In the genomic region with DNA sequence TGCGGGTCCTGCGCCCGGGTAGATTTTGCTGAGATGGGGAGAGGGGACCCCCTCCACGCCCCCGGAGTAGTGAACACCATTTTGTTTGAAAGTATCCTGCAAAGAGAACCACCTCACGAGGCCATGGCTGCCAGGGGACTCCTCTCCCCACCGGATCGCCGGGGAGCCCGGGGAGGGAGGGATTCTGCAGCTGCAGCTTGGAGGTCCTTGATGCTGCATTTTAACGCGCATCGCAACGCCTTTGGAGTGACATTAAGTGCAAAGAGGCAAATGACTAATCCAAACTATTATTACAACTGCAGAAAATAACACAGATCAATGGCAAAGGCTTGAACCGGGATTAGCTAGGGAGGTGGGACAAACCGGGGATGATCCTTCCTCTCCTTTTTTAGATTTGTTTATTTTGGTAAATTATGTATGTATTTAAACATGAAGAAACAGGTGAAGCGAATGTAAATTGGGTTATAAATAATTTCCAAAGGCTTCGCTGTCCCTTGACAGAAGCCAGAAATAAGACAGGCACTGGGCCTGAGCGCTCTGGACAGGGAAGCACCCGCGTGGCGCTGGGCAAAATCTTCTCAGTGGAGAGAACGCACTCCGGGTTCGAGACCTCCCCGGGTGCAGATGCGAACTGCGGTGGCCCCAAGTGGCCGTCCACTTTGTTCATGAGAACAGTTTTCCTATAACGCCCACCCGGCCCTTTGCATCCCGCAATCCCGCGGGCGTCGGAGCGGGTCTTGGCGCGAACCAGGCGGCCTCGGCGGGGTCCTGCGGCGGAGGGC, we compare ENCODE assay signal across 8 cellular contexts. TPM values are rescaled to one million over a fixed set of nuclear protein-coding genes. Genes with fewer than 3 reads are reported as not detected.
DNase-seq lines count a peak whose midpoint lies in the region; ATAC-seq, FAIRE-seq and TF ChIP-seq lines count a peak whose summit lies in the region.

No MANE protein-coding gene starts in this region.

- no peaks in the 10 kb centered on the region for H3K4me1 Mint-ChIP-seq in MCF 10A (ENCODE audit: insufficient read depth, unreplicated experiment)
- peaks cover 9% of the 10 kb centered on the region for H3K4me1 Mint-ChIP-seq in activated CD8-positive, alpha-beta T cell treated with anti-CD3 and anti-CD28 coated beads, Interleukin-2, amount 10 ng/mL, durations not matched to agents 7 days and 5 days (ENCODE audit: low read depth)

- H3K9me3 Mint-ChIP-seq in MCF 10A (ENCODE audit: unreplicated experiment): no peaks in the 10 kb centered on the region
- H3K9me3 Mint-ChIP-seq in activated CD8-positive, alpha-beta T cell treated with anti-CD3 and anti-CD28 coated beads, Interleukin-2, amount 10 ng/mL, durations not matched to agents 7 days and 5 days (ENCODE audit: insufficient read depth): no peaks in the 10 kb centered on the region

- H3K36me3 Mint-ChIP-seq in MCF 10A (ENCODE audit: insufficient read depth, unreplicated experiment): no peaks in the 10 kb centered on the region
- H3K36me3 Mint-ChIP-seq in activated CD8-positive, alpha-beta T cell treated with anti-CD3 and anti-CD28 coated beads, Interleukin-2, amount 10 ng/mL, durations not matched to agents 7 days and 5 days (ENCODE audit: low read depth): no peaks in the 10 kb centered on the region

- H3K36me3 ChIP-seq in breast epithelium: no peaks in the 10 kb centered on the region
- no peaks in the 10 kb centered on the region for H3K36me3 ChIP-seq in kidney (ENCODE audit: control insufficient read depth in 1 of 2, insufficient read depth in 2 of 2, low read length in 2 of 2)
- no peaks in the 10 kb centered on the region for H3K36me3 ChIP-seq in thymus (ENCODE audit: control insufficient read depth, insufficient read depth)

- no peak overlapping the region for H3K27ac ChIP-seq in breast epithelium
- H3K27ac ChIP-seq in kidney (ENCODE audit: low read depth in 2 of 2, low read length in 2 of 2): no peak overlapping the region
- no peak overlapping the region for H3K27ac ChIP-seq in thymus (ENCODE audit: low read depth)

- POLR2A ChIA-PET in MCF 10A (lab: Yijun Ruan, JAX): interaction anchor here (0.6 to 0.8 kb wide), 2 partner anchors 124 to 433 kb away, joined by 3 to 4 read pairs; no protein-coding TSS in a partner anchor
- POLR2A ChIA-PET in activated CD8-positive, alpha-beta T cell treated with anti-CD3 and anti-CD28 coated beads, Interleukin-2, amount 10 ng/mL, durations not matched to agents 7 days and 5 days (lab: Charles Lee): interaction anchor here (0.7 kb wide), 1 partner anchor 115 kb away, joined by 3 read pairs; no protein-coding TSS in a partner anchor

- CTCF ChIA-PET in MCF 10A (lab: Yijun Ruan, JAX): interaction anchor here (0.5 to 3.4 kb wide), 23 partner anchors 9 to 968 kb away, joined by 3 to 82 read pairs (median 5); a partner anchor contains a TSS
- CTCF ChIA-PET in activated CD8-positive, alpha-beta T cell treated with anti-CD3 and anti-CD28 coated beads, Interleukin-2, amount 10 ng/mL, durations not matched to agents 7 days and 5 days (lab: Charles Lee): interaction anchor here (0.7 to 3.3 kb wide), 34 partner anchors 7 to 456 kb away, joined by 3 to 80 read pairs (median 7); a partner anchor contains a TSS

- peak overlapping the region; percentile 18 to 67 (median 43) for H3K4me3 ChIP-seq in breast epithelium
- H3K4me3 ChIP-seq in kidney (ENCODE audit: low read length in 2 of 2): no peak overlapping the region
- H3K4me3 ChIP-seq in thymus (ENCODE audit: low read length): peak overlapping the region; percentile 44

- peaks cover 54% of the 10 kb centered on the region for H3K27me3 Mint-ChIP-seq in MCF 10A (ENCODE audit: insufficient read depth, unreplicated experiment)
- H3K27me3 Mint-ChIP-seq in activated CD8-positive, alpha-beta T cell treated with anti-CD3 and anti-CD28 coated beads, Interleukin-2, amount 10 ng/mL, durations not matched to agents 7 days and 5 days (ENCODE audit: low read depth): peaks cover 52% of the 10 kb centered on the region

- no TSS peak for BruUV-seq in MCF 10A (replicated peaks; lab: Mats Ljungman, UMichigan)

- no peak for DNase-seq in breast epithelium (ENCODE audit: low spot score in 2 of 2)
- no peak for DNase-seq in MCF 10A (ENCODE audit: unreplicated experiment)
- DNase-seq in activated CD8-positive, alpha-beta T cell treated with anti-CD3 and anti-CD28 coated beads, Interleukin-2, amount 10 ng/mL, durations not matched to agents 7 days and 5 days: no peak
- DNase-seq in kidney: peak; percentile 69
- DNase-seq in NCI-H1105 (lab: John Stamatoyannopoulos, UW): no peak

- no peak overlapping the region for H3K9ac ChIP-seq in kidney (ENCODE audit: low read length in 2 of 2)

- intact Hi-C loops in breast epithelium (cut with DNase I; ENCODE audit: low total_unique reads) (no loop called here), MCF 10A (cut with micrococcal nuclease) (loop anchor here (1.0 kb wide), 3 partner anchors 75 to 170 kb away; no protein-coding TSS in a partner anchor), kidney (cut with DNase I) (loop anchor here (10.0 kb wide), 1 partner anchor 98 kb away; no protein-coding TSS in a partner anchor)

- TF ChIP-seq CTCF in breast epithelium (IDR thresholded peaks at IDR 0.05): no peak
- TF ChIP-seq CTCF in MCF 10A (IDR thresholded peaks at IDR 0.05; ENCODE audit: unreplicated experiment): no peak
- TF ChIP-seq CTCF in kidney (IDR thresholded peaks at IDR 0.05; ENCODE audit: borderline replicate concordance, extremely low read depth, insufficient read depth): no peak

- no peak for FAIRE-seq in kidney (lab: Jason Lieb, UNC)

- no peak for TF ChIP-seq POLR2A in breast epithelium (IDR thresholded peaks at IDR 0.05)

- H3K27ac Mint-ChIP-seq in MCF 10A (ENCODE audit: low read depth, unreplicated experiment): no peak overlapping the region
- no peak overlapping the region for H3K27ac Mint-ChIP-seq in activated CD8-positive, alpha-beta T cell treated with anti-CD3 and anti-CD28 coated beads, Interleukin-2, amount 10 ng/mL, durations not matched to agents 7 days and 5 days

- ATAC-seq in activated CD8-positive, alpha-beta T cell treated with anti-CD3 and anti-CD28 coated beads, Interleukin-2, amount 10 ng/mL, durations not matched to agents 7 days and 5 days: no peak
- ATAC-seq in HG02885 (IDR thresholded peaks at IDR 0.05; ENCODE audit: poor library complexity, unreplicated experiment) (no peak), HG02938 (IDR thresholded peaks at IDR 0.05; ENCODE audit: unreplicated experiment) (no peak)

- no peak overlapping the region for H3K4me3 Mint-ChIP-seq in MCF 10A (ENCODE audit: unreplicated experiment)
- peak overlapping the region; percentile 31 for H3K4me3 Mint-ChIP-seq in activated CD8-positive, alpha-beta T cell treated with anti-CD3 and anti-CD28 coated beads, Interleukin-2, amount 10 ng/mL, durations not matched to agents 7 days and 5 days

- WGBS in thymus: 7% methylated on average over 44 of the region's 44 CpGs

- H3K9me3 ChIP-seq in breast epithelium: no peaks in the 10 kb centered on the region
- H3K9me3 ChIP-seq in kidney (ENCODE audit: control insufficient read depth in 1 of 2, low read length in 2 of 2): no peaks in the 10 kb centered on the region
- H3K9me3 ChIP-seq in thymus (ENCODE audit: control insufficient read depth): peaks cover 1% of the 10 kb centered on the region

- H3K4me1 ChIP-seq in breast epithelium (peaks cover 25% of the 10 kb centered on the region in 2 donors), kidney (ENCODE audit: control insufficient read depth in 1 of 2, insufficient read depth in 1 of 2, low read depth in 1 of 2, low read length in 2 of 2) (peaks cover 0 to 6% of the 10 kb centered on the region in 2 donors), thymus (ENCODE audit: control insufficient read depth, insufficient read depth, low read length) (peaks cover 15% of the 10 kb centered on the region)

- H3K27me3 ChIP-seq in breast epithelium: peaks cover 30 to 69% of the 10 kb centered on the region in 2 donors
- peaks cover 63% of the 10 kb centered on the region for H3K27me3 ChIP-seq in thymus (ENCODE audit: control insufficient read depth, insufficient read depth)

RNA-seq across cellular contexts. Expression of a gene that starts 0.9 kb away (rescaled TPM):
- total RNA-seq in breast epithelium (not detected), MCF 10A (2022) (not detected in 2 replicates), kidney (not detected)
- not detected for total RNA-seq in activated CD8-positive, alpha-beta T cell treated with anti-CD3 and anti-CD28 coated beads, Interleukin-2, amount 10 ng/mL, durations not matched to agents 7 days and 5 days
- polyA plus RNA-seq in kidney (ENCODE audit: insufficient read depth, low read depth, low replicate concordance) (not detected), thymus (0.16 TPM)

Comparison
In these comparisons a context has a peak if more than half of its experiments do, and no peak if none do; other contexts are left out.
1. H3K4me3 ChIP-seq: peak in breast epithelium (3 of 3) and thymus (single experiment); none in kidney (0 of 2).